Comparison of ENCODE assay signal across 8 cellular contexts in the genomic region with DNA sequence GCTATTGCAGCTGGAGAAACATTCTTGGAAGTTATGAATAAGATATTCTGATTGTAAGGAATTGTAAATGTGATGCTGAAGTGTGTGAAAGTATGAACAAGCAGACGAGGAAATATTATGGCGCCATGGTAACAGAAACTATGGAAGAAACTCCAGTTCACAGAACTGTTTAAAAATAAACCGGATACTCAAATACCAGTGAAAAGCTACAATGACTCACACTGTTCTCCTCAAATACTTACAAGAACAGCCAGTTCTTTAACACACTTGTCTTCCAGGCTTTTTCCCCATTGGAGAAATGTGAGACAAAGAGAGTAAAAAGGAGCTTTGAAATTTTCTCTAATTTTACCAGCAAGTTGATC.
DNase-seq lines count a peak whose midpoint lies in the region; ATAC-seq and TF ChIP-seq lines count a peak whose summit lies in the region.

No MANE protein-coding gene starts in this region.

- TF ChIP-seq CTCF in RWPE2 (IDR thresholded peaks at IDR 0.05; ENCODE audit: poor library complexity, severe bottlenecking) = no peak

- H3K9me3 ChIP-seq in RWPE2 (ENCODE audit: severe bottlenecking) = no peaks in the 10 kb centered on the region

- H3K36me3 Mint-ChIP-seq in natural killer cell treated with Interleukin-12 subunit alpha and Interleukin-12 subunit beta and Interleukin-15 and Interleukin-18, amount 100 ng/mL, for 72 hours = no peaks in the 10 kb centered on the region

- ATAC-seq in RWPE2 (ENCODE audit: low read depth) (peak; percentile 57), HG02973 (IDR thresholded peaks at IDR 0.05; ENCODE audit: unreplicated experiment) (no peak), HG02610 (IDR thresholded peaks at IDR 0.05; ENCODE audit: unreplicated experiment) (no peak)
- ATAC-seq in natural killer cell treated with Interleukin-12 subunit alpha and Interleukin-12 subunit beta and Interleukin-15 and Interleukin-18, amount 100 ng/mL, for 72 hours = peak; percentile 8 to 32

- H3K4me3 Mint-ChIP-seq in natural killer cell treated with Interleukin-12 subunit alpha and Interleukin-12 subunit beta and Interleukin-15 and Interleukin-18, amount 100 ng/mL, for 72 hours = peak overlapping the region; percentile 64

- H3K27me3 ChIP-seq in RWPE2 (ENCODE audit: insufficient read depth, poor library complexity, severe bottlenecking) = no peaks in the 10 kb centered on the region

- peaks cover 62 to 70% of the 10 kb centered on the region in 2 donors for H3K4me1 Mint-ChIP-seq in natural killer cell treated with Interleukin-12 subunit alpha and Interleukin-12 subunit beta and Interleukin-15 and Interleukin-18, amount 100 ng/mL, for 72 hours (ENCODE audit: low read depth in 2 of 2)

- peaks cover 4% of the 10 kb centered on the region; the same call in 1 of the 2 replicates for H3K36me3 ChIP-seq in RWPE2 (ENCODE audit: low read depth)

- H3K4me3 ChIP-seq in RWPE2 (ENCODE audit: severe bottlenecking) = no peak overlapping the region

- peaks cover 59% of the 10 kb centered on the region for H3K4me1 ChIP-seq in RWPE2 (ENCODE audit: insufficient read depth, poor library complexity, severe bottlenecking)

- H3K27me3 Mint-ChIP-seq in natural killer cell treated with Interleukin-12 subunit alpha and Interleukin-12 subunit beta and Interleukin-15 and Interleukin-18, amount 100 ng/mL, for 72 hours = no peaks in the 10 kb centered on the region

- H3K27ac ChIP-seq in RWPE2 (ENCODE audit: poor library complexity, severe bottlenecking) = peak overlapping the region; percentile 83

- no peaks in the 10 kb centered on the region for H3K9me3 Mint-ChIP-seq in natural killer cell treated with Interleukin-12 subunit alpha and Interleukin-12 subunit beta and Interleukin-15 and Interleukin-18, amount 100 ng/mL, for 72 hours

- peak overlapping the region; percentile 49 to 69 for H3K27ac Mint-ChIP-seq in natural killer cell treated with Interleukin-12 subunit alpha and Interleukin-12 subunit beta and Interleukin-15 and Interleukin-18, amount 100 ng/mL, for 72 hours

- DNase-seq in GM03348 (ENCODE audit: low spot score) (peak; percentile 83), RWPE2 (ENCODE audit: low spot score) (no peak), epidermal melanocyte (ENCODE audit: insufficient read length, low spot score) (peak; percentile 89), islet precursor cell (no peak), NCI-H524 (lab: John Stamatoyannopoulos, UW) (no peak)
- DNase-seq in natural killer cell treated with Interleukin-12 subunit alpha and Interleukin-12 subunit beta and Interleukin-15 and Interleukin-18, amount 100 ng/mL, for 72 hours (ENCODE audit: low spot score) = no peak

Comparison
In these comparisons a context has a peak if more than half of its experiments do, and no peak if none do; other contexts are left out.
1. DNase-seq: peak in GM03348 (single experiment) and epidermal melanocyte (single experiment); none in RWPE2 (single experiment), natural killer cell treated with Interleukin-12 subunit alpha and Interleukin-12 subunit beta and Interleukin-15 and Interleukin-18, amount 100 ng/mL, for 72 hours (single experiment), islet precursor cell (single experiment) and NCI-H524 (0 of 2).
2. ATAC-seq: peak in RWPE2 (single experiment) and natural killer cell treated with Interleukin-12 subunit alpha and Interleukin-12 subunit beta and Interleukin-15 and Interleukin-18, amount 100 ng/mL, for 72 hours (2 of 2); none in HG02973 (single experiment) and HG02610 (single experiment).